In the genomic region with DNA sequence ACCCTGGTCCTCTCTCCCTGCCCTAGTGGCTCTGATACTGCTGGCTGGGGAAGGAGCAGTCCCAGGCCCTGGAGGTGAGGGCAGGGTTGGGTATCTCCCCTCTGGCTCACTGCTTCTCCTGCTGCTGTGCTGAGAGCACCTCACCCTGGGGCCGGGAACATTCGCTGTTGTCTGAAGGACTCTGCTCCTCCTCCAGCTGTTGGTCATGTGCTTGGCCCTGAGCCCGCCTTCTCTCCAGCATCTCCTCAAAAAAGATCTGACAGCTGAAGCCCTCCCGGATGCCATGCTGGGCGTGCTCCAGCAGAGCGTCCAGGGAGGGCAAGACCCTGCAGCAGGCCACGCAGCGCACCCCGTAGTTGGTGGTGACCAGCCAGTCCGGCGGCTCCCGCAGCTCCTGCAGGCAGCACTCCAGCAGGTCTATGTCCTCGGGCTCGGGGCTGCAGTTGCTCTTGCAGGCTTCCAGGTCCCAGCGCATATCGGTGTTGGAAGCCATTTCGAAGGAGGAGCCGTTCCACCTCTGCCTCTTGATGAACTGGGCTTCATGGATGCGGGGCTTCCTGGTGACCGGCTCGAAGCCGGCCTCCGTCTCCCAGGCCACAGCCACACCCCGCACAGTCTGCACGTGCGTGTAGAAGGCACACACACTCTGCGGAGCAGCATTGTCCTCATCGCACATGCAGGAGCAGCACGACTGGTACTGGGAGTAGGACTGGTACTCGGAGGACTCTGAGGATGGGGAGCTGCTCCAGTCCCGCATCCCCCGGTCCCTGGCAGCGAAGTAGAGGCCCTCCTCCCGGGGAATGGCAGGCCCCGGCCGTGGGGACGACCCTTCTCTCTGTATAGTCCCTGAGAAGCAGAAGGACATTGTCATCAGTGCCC, we compare ENCODE assay signal across 1 cellular context.
TF ChIP-seq lines count a peak whose summit lies in the region.

No MANE protein-coding gene starts in this region.

TF ChIP-seq in GM23338, 12 proteins besides CTCF, POLR2A, EP300 and RAD21 (continued from another document):
- TF ChIP-seq REST (IDR thresholded peaks at IDR 0.05; ENCODE audit: unreplicated experiment) (no peak), STAT1 (IDR thresholded peaks at IDR 0.05; ENCODE audit: unreplicated experiment) (no peak)
